ENCODE assay signal across 1 cellular context in genomic region chr2:54572636-54573531, GRCh38.
TF ChIP-seq lines count a peak whose summit lies in the region.

No MANE protein-coding gene starts in this region.

TF ChIP-seq in HepG2, 621 proteins besides CTCF, POLR2A, EP300 and RAD21 (continued from another document):
- TF ChIP-seq CERS6 (CRISPR knock-in tag; IDR thresholded peaks at IDR 0.05) (no peak), ZMYM2 (CRISPR knock-in tag; IDR thresholded peaks at IDR 0.05) (no peak), HNF4A (CRISPR knock-in tag; IDR thresholded peaks at IDR 0.05) (peak; percentile 33; the same call in 1 of the 2 replicates), ZNF878 (CRISPR knock-in tag; IDR thresholded peaks at IDR 0.05) (no peak), CENPT (CRISPR knock-in tag; IDR thresholded peaks at IDR 0.05; ENCODE audit: low read depth) (no peak), ZFAT (CRISPR knock-in tag; conservative IDR thresholded peaks at IDR 0.05) (no peak), HCFC1 (IDR thresholded peaks at IDR 0.05; ENCODE audit: low read depth, low read length) (no peak), ZNF768 (CRISPR knock-in tag; IDR thresholded peaks at IDR 0.05) (no peak), GLMP (CRISPR knock-in tag; IDR thresholded peaks at IDR 0.05; ENCODE audit: borderline replicate concordance) (no peak), TERF1 (CRISPR knock-in tag; IDR thresholded peaks at IDR 0.05) (no peak), CBX2 (IDR thresholded peaks at IDR 0.05; ENCODE audit: low read depth, low read length) (no peak), CBX2 (CRISPR knock-in tag; IDR thresholded peaks at IDR 0.05; ENCODE audit: low read depth) (no peak), GFI1 (CRISPR knock-in tag; IDR thresholded peaks at IDR 0.05; ENCODE audit: borderline replicate concordance) (no peak; the same call in 1 of the 2 replicates), FOXP1 (IDR thresholded peaks at IDR 0.05) (no peak), FOXP1 (CRISPR knock-in tag; IDR thresholded peaks at IDR 0.05) (peak; percentile 31; the same call in 1 of the 2 replicates), ETS1 (CRISPR knock-in tag; IDR thresholded peaks at IDR 0.05) (no peak), GATAD2A (CRISPR knock-in tag; IDR thresholded peaks at IDR 0.05) (no peak; the same call in 1 of the 2 replicates), ZNF20 (CRISPR knock-in tag; IDR thresholded peaks at IDR 0.05) (no peak), SMAD9 (CRISPR knock-in tag; IDR thresholded peaks at IDR 0.05) (no peak), ZNF770 (CRISPR knock-in tag; IDR thresholded peaks at IDR 0.05) (peak; percentile 4; the same call in 1 of the 2 replicates), HOXA5 (CRISPR knock-in tag; IDR thresholded peaks at IDR 0.05) (no peak), ZNF329 (CRISPR knock-in tag; IDR thresholded peaks at IDR 0.05; ENCODE audit: low read depth) (no peak), ZBTB14 (CRISPR knock-in tag; IDR thresholded peaks at IDR 0.05) (no peak), THAP9 (CRISPR knock-in tag; IDR thresholded peaks at IDR 0.05; ENCODE audit: borderline replicate concordance) (peak; percentile 38; the same call in 1 of the 2 replicates), ZNF550 (CRISPR knock-in tag; IDR thresholded peaks at IDR 0.05; ENCODE audit: borderline replicate concordance) (no peak), ZNF337 (CRISPR knock-in tag; IDR thresholded peaks at IDR 0.05; ENCODE audit: borderline replicate concordance, low read depth) (no peak), SUZ12 (IDR thresholded peaks at IDR 0.05; ENCODE audit: low read depth, low read length) (no peak), ATF3 (CRISPR knock-in tag; IDR thresholded peaks at IDR 0.05) (0 out of 2 replicates have a peak, but pooled peaks have one; percentile 39), CEBPB (IDR thresholded peaks at IDR 0.05; ENCODE audit: borderline replicate concordance, low read depth, low read length) (no peak), ARHGAP35 (CRISPR knock-in tag; IDR thresholded peaks at IDR 0.05; ENCODE audit: borderline replicate concordance) (no peak), ZNF546 (CRISPR knock-in tag; conservative IDR thresholded peaks at IDR 0.05) (no peak), MZF1 (CRISPR knock-in tag; IDR thresholded peaks at IDR 0.05; ENCODE audit: borderline replicate concordance) (no peak), KDM4B (CRISPR knock-in tag; IDR thresholded peaks at IDR 0.05) (no peak), GPBP1L1 (CRISPR knock-in tag; IDR thresholded peaks at IDR 0.05) (no peak), ZNF343 (CRISPR knock-in tag; IDR thresholded peaks at IDR 0.05) (0 out of 2 replicates have a peak, but pooled peaks have one; percentile 53), ARID2 (CRISPR knock-in tag; IDR thresholded peaks at IDR 0.05; ENCODE audit: borderline replicate concordance) (no peak), SRSF4 (IDR thresholded peaks at IDR 0.05; ENCODE audit: low read depth, low read length, poor library complexity, severe bottlenecking) (no peak), ZSCAN21 (CRISPR knock-in tag; IDR thresholded peaks at IDR 0.05; ENCODE audit: borderline replicate concordance) (no peak), ZBTB4 (CRISPR knock-in tag; IDR thresholded peaks at IDR 0.05; ENCODE audit: borderline replicate concordance) (no peak), NFATC3 (CRISPR knock-in tag; IDR thresholded peaks at IDR 0.05) (no peak), SNAPC5 (CRISPR knock-in tag; IDR thresholded peaks at IDR 0.05; ENCODE audit: borderline replicate concordance) (no peak; the same call in 1 of the 2 replicates), ZNF629 (CRISPR knock-in tag; conservative IDR thresholded peaks at IDR 0.05) (no peak), ZNF589 (CRISPR knock-in tag; conservative IDR thresholded peaks at IDR 0.05) (no peak), ZNF354B (CRISPR knock-in tag; IDR thresholded peaks at IDR 0.05) (no peak), CSRNP2 (CRISPR knock-in tag; conservative IDR thresholded peaks at IDR 0.05; ENCODE audit: low read depth) (no peak), KLF6 (CRISPR knock-in tag; IDR thresholded peaks at IDR 0.05) (no peak), YEATS4 (CRISPR knock-in tag; IDR thresholded peaks at IDR 0.05; ENCODE audit: borderline replicate concordance) (no peak), SRSF9 (IDR thresholded peaks at IDR 0.05; ENCODE audit: borderline replicate concordance, insufficient read depth, low read depth, low read length, poor library complexity, severe bottlenecking) (no peak)
TF ChIP-seq in HepG2: peak in this region for 72.
